In genomic region chr18:8769509-8769908, GRCh38 we compare ENCODE assay signal across 13 cellular contexts.
DNase-seq lines count a peak whose midpoint lies in the region; ATAC-seq and TF ChIP-seq lines count a peak whose summit lies in the region.
"Had no signal": no experiment of that assay in that cellular context is flagged by ENCODE, and none has a peak within 500 bp of the region (broad histone marks: within the 10 kb centered on the region; RNA-seq: fewer than 3 reads in every experiment).

No MANE protein-coding gene starts in this region.

- H3K36me3 Mint-ChIP-seq in memory B cell, result no peaks in the 10 kb centered on the region

- H3K4me2 ChIP-seq in IMR-90 (ENCODE audit: low read depth, low read length), result no peak overlapping the region

- in situ Hi-C loops in IMR-90 (cut with MboI; ENCODE audit: low sequenced_read_pairs), result no loop called here

- H3K27me3 ChIP-seq in IMR-90 (ENCODE audit: control insufficient read depth, insufficient read depth, low read length), result no peaks in the 10 kb centered on the region

- BruUV-seq in IMR-90 (replicated peaks; lab: Mats Ljungman, UMichigan), result no TSS peak

- H3K9me1 ChIP-seq in IMR-90 (ENCODE audit: insufficient read depth, low read length), result peaks cover 14% of the 10 kb centered on the region

- no peak overlapping the region for H2BK120ac ChIP-seq in IMR-90 (ENCODE audit: low read depth, low read length)

- peaks cover 5% of the 10 kb centered on the region for H4K20me1 ChIP-seq in IMR-90 (ENCODE audit: insufficient read depth, low read length)

- H2BK20ac ChIP-seq in IMR-90 (ENCODE audit: low read depth, low read length), result no peak overlapping the region

- no peak overlapping the region for H3K56ac ChIP-seq in IMR-90 (ENCODE audit: extremely low read depth, insufficient read depth, low read length)

- intact Hi-C loops in IMR-90 (cut with micrococcal nuclease), result no loop called here

- no peak overlapping the region for H2AFZ ChIP-seq in IMR-90 (replicated peaks; ENCODE audit: low read length, poor library complexity)

- H3K4me3 ChIP-seq in IMR-90 (ENCODE audit: insufficient read depth, low read depth, low read length), result no peak overlapping the region

- H4K91ac ChIP-seq in IMR-90 (ENCODE audit: insufficient read depth, low read depth, low read length), result no peak overlapping the region

- H3K27me3 Mint-ChIP-seq in memory B cell, result peaks cover 2% of the 10 kb centered on the region
- H3K27me3 Mint-ChIP-seq: CD4-positive, alpha-beta T cell; IgD-negative memory B cell had no signal

- H3K4me1 ChIP-seq in IMR-90 (ENCODE audit: control insufficient read depth, insufficient read depth, low read length), result peaks cover 13% of the 10 kb centered on the region
- H3K4me1 ChIP-seq: Caco-2 had no signal

- H3K79me1 ChIP-seq in IMR-90 (ENCODE audit: low read depth in 1 of 2, low read length in 2 of 2), result peaks cover 53 to 77% of the 10 kb centered on the region in 2 experiments

- no peak overlapping the region for H3K27ac ChIP-seq in IMR-90 (ENCODE audit: insufficient read depth, low read length)
- H3K27ac ChIP-seq: C4-2B had no signal

- ATAC-seq in IMR-90 (ENCODE audit: low read depth) (no peak), memory B cell (ENCODE audit: low read depth) (no peak), GM19397 (IDR thresholded peaks at IDR 0.05; ENCODE audit: unreplicated experiment) (no peak), GM18498 (IDR thresholded peaks at IDR 0.05; ENCODE audit: unreplicated experiment) (no peak)

- no peaks in the 10 kb centered on the region for H3K9me3 ChIP-seq in IMR-90 (ENCODE audit: control insufficient read depth, insufficient read depth, low read length)
- H3K9me3 ChIP-seq: Caco-2 had no signal

- TF ChIP-seq POLR2A in IMR-90 (IDR thresholded peaks at IDR 0.05; ENCODE audit: low read depth, low read length), result no peak

- H3K9me3 Mint-ChIP-seq in memory B cell, result no peaks in the 10 kb centered on the region
- H3K9me3 Mint-ChIP-seq: CD4-positive, alpha-beta T cell; H9; IgD-negative memory B cell had no signal

- TF ChIP-seq CTCF in IMR-90 (conservative IDR thresholded peaks at IDR 0.05; ENCODE audit: low read depth, low read length), result no peak

- POLR2A ChIA-PET in IMR-90 (lab: Charles Lee; ENCODE audit: unreplicated experiment), result no interaction called here

- H3K14ac ChIP-seq in IMR-90 (replicated peaks; ENCODE audit: low read depth, low read length), result no peak overlapping the region

- H2AK9ac ChIP-seq in IMR-90 (replicated peaks; ENCODE audit: low read depth, low read length, poor library complexity), result no peak overlapping the region

- DNase-seq in IMR-90 (no peak), cerebellar nuclear complex (lab: John Stamatoyannopoulos, UW) (peak; percentile 45 to 82), memory B cell (ENCODE audit: low spot score in 2 of 2) (no peak), AG08396 (ENCODE audit: low spot score) (no peak)
- DNase-seq: AML-193; Caco-2; CD4-positive, alpha-beta T cell; GDM1; H9 had no signal

- H3K4me1 Mint-ChIP-seq in memory B cell, result no peaks in the 10 kb centered on the region
- H3K4me1 Mint-ChIP-seq: IgD-negative memory B cell had no signal

- H2BK15ac ChIP-seq in IMR-90 (ENCODE audit: low read depth, low read length), result no peak overlapping the region

- no peak overlapping the region for H3K9ac ChIP-seq in IMR-90 (ENCODE audit: low read depth, low read length)

- no peak overlapping the region for H3K4ac ChIP-seq in IMR-90 (ENCODE audit: low read depth, low read length)

- H3K18ac ChIP-seq in IMR-90 (ENCODE audit: low read depth, low read length), result no peak overlapping the region

- no peak overlapping the region for H4K5ac ChIP-seq in IMR-90 (ENCODE audit: low read depth, low read length)

- H2AK5ac ChIP-seq in IMR-90 (ENCODE audit: low read depth, low read length), result no peak overlapping the region

- peaks cover 23% of the 10 kb centered on the region for H3K36me3 ChIP-seq in IMR-90 (ENCODE audit: control insufficient read depth, insufficient read depth, low read length)

- no peak overlapping the region for H3K23ac ChIP-seq in IMR-90 (ENCODE audit: low read depth, low read length)

- peak overlapping the region; percentile 7 for H2BK5ac ChIP-seq in IMR-90 (ENCODE audit: low read depth, low read length, poor library complexity, severe bottlenecking)

- no peak overlapping the region for H3K4me3 Mint-ChIP-seq in memory B cell
- H3K4me3 Mint-ChIP-seq: CD4-positive, alpha-beta T cell; H9; IgD-negative memory B cell had no signal

- TF ChIP-seq RAD21 in IMR-90 (IDR thresholded peaks at IDR 0.05; ENCODE audit: low read length), result no peak

- CTCF ChIA-PET in IMR-90 (lab: Yijun Ruan, JAX), result no interaction called here

- no peak overlapping the region for H4K8ac ChIP-seq in IMR-90 (ENCODE audit: low read depth in 2 of 2, low read length in 2 of 2)

- peak overlapping the region; percentile 18 for H3K27ac Mint-ChIP-seq in memory B cell
- H3K27ac Mint-ChIP-seq: CD4-positive, alpha-beta T cell; IgD-negative memory B cell had no signal

- dilution Hi-C loops in IMR-90 (cut with HindIII; ENCODE audit: low sequenced_read_pairs, unreplicated experiment), result no loop called here

- 50% methylated on average over 1 of the region's 1 CpG; no CpG with 5 or more reads in 1 of the 2 experiments for WGBS in IMR-90 (ENCODE audit: extremely low coverage in 2 of 2, insufficient read length in 1 of 2), 2 experiments

TF ChIP-seq in IMR-90, 13 proteins besides CTCF, POLR2A, EP300 and RAD21:
- TF ChIP-seq MXI1 (IDR thresholded peaks at IDR 0.05; ENCODE audit: borderline replicate concordance, low read depth, low read length) (no peak), MAZ (IDR thresholded peaks at IDR 0.05; ENCODE audit: borderline replicate concordance, low read depth, low read length) (no peak), CHD1 (IDR thresholded peaks at IDR 0.05; ENCODE audit: low read depth, low read length) (no peak), BHLHE40 (IDR thresholded peaks at IDR 0.05; ENCODE audit: low read depth, low read length) (no peak), MAFK (IDR thresholded peaks at IDR 0.05; ENCODE audit: low read depth, low read length) (no peak), NFE2L2 (IDR thresholded peaks at IDR 0.05; ENCODE audit: low read depth, low read length) (no peak), SMC3 (IDR thresholded peaks at IDR 0.05; ENCODE audit: low read depth, low read length) (no peak), FOS (IDR thresholded peaks at IDR 0.05; ENCODE audit: low read depth, low read length) (no peak), RCOR1 (IDR thresholded peaks at IDR 0.05; ENCODE audit: insufficient replicate concordance, low read length) (no peak), CEBPB (IDR thresholded peaks at IDR 0.05; ENCODE audit: low read depth, low read length) (no peak), ELK1 (IDR thresholded peaks at IDR 0.05; ENCODE audit: borderline replicate concordance, low read depth, low read length) (no peak), RFX5 (IDR thresholded peaks at IDR 0.05; ENCODE audit: low read depth, low read length) (no peak), USF2 (IDR thresholded peaks at IDR 0.05; ENCODE audit: low read depth, low read length) (no peak)

Comparison
In these comparisons a context has a peak if more than half of its experiments do, and no peak if none do; other contexts are left out.
1. DNase-seq: peak in cerebellar nuclear complex (2 of 2); none in IMR-90 (single experiment), memory B cell (0 of 2) and AG08396 (single experiment).